In genomic region chr20:62691485-62691884, GRCh38 we compare ENCODE assay signal across 18 cellular contexts. TPM values are rescaled to one million over a fixed set of nuclear protein-coding genes. Genes with fewer than 3 reads are reported as not detected.
DNase-seq lines count a peak whose midpoint lies in the region; ATAC-seq and TF ChIP-seq lines count a peak whose summit lies in the region.
"Had no signal": no experiment of that assay in that cellular context is flagged by ENCODE, and none has a peak within 500 bp of the region (broad histone marks: within the 10 kb centered on the region; RNA-seq: fewer than 3 reads in every experiment).

No MANE protein-coding gene starts in this region.

- no peak for TF ChIP-seq CTCF in natural killer cell (IDR thresholded peaks at IDR 0.05)

- DNase-seq in NCI-H748 (lab: John Stamatoyannopoulos, UW; ENCODE audit: unreplicated experiment) (peak; percentile 32), NCI-H748 treated with DMSO at 0.1 percent for 48 hours (lab: John Stamatoyannopoulos, UW) (no peak), NCI-H2227 treated with DMSO at 0.1 percent for 48 hours (lab: John Stamatoyannopoulos, UW) (peak; percentile 58), kidney tubule cell (ENCODE audit: low spot score) (peak; percentile 8), natural killer cell (no peak)
- DNase-seq in stimulated activated naive B cell treated with anti-CD40 and anti-IgM and Interleukin-4, amounts not matched to agents 10 μg/mL and 1 μg/mL and 100 μg/mL, for 72 hours: peak; percentile 15
- DNase-seq in stimulated activated effector memory CD8-positive, alpha-beta T cell treated with anti-CD3 and anti-CD28 coated beads, Interleukin-12 subunit alpha, Interleukin-12 subunit beta, amount 100 ng/mL, for 72 hours (ENCODE audit: low spot score in 2 of 2): no peak
- DNase-seq: AML-193; CD4-positive, alpha-beta T cell; GF-D8; GM23248; MV-4-11; NCI-H1694; NCI-H2171 had no signal

- H3K27me3 Mint-ChIP-seq in stimulated activated naive B cell treated with anti-CD40 and anti-IgM and Interleukin-4, amounts not matched to agents 10 μg/mL and 1 μg/mL and 100 μg/mL, for 72 hours: peaks cover 20 to 52% of the 10 kb centered on the region in 2 donors
- H3K27me3 Mint-ChIP-seq in natural killer cell (ENCODE audit: low read depth in 2 of 2): peaks cover 0 to 3% of the 10 kb centered on the region in 2 donors
- H3K27me3 Mint-ChIP-seq: CD4-positive, alpha-beta T cell had no signal

- H3K9me3 Mint-ChIP-seq in stimulated activated naive B cell treated with anti-CD40 and anti-IgM and Interleukin-4, amounts not matched to agents 10 μg/mL and 1 μg/mL and 100 μg/mL, for 72 hours: no peaks in the 10 kb centered on the region
- H3K9me3 Mint-ChIP-seq in natural killer cell: no peaks in the 10 kb centered on the region
- H3K9me3 Mint-ChIP-seq in stimulated activated effector memory CD8-positive, alpha-beta T cell treated with anti-CD3 and anti-CD28 coated beads, Interleukin-12 subunit alpha, Interleukin-12 subunit beta, amount 100 ng/mL, for 72 hours: no peaks in the 10 kb centered on the region
- H3K9me3 Mint-ChIP-seq: CD4-positive, alpha-beta T cell; IgD-negative memory B cell had no signal

- peaks cover 13 to 35% of the 10 kb centered on the region in 2 donors for H3K4me1 Mint-ChIP-seq in stimulated activated naive B cell treated with anti-CD40 and anti-IgM and Interleukin-4, amounts not matched to agents 10 μg/mL and 1 μg/mL and 100 μg/mL, for 72 hours
- peaks cover 4 to 22% of the 10 kb centered on the region in 2 donors for H3K4me1 Mint-ChIP-seq in natural killer cell
- peaks cover 15% of the 10 kb centered on the region for H3K4me1 Mint-ChIP-seq in stimulated activated effector memory CD8-positive, alpha-beta T cell treated with anti-CD3 and anti-CD28 coated beads, Interleukin-12 subunit alpha, Interleukin-12 subunit beta, amount 100 ng/mL, for 72 hours

- H3K27ac Mint-ChIP-seq in stimulated activated naive B cell treated with anti-CD40 and anti-IgM and Interleukin-4, amounts not matched to agents 10 μg/mL and 1 μg/mL and 100 μg/mL, for 72 hours: peak overlapping the region; percentile 90
- no peak overlapping the region for H3K27ac Mint-ChIP-seq in natural killer cell
- H3K27ac Mint-ChIP-seq in stimulated activated effector memory CD8-positive, alpha-beta T cell treated with anti-CD3 and anti-CD28 coated beads, Interleukin-12 subunit alpha, Interleukin-12 subunit beta, amount 100 ng/mL, for 72 hours: no peak overlapping the region
- H3K27ac Mint-ChIP-seq: CD4-positive, alpha-beta T cell; IgD-negative memory B cell had no signal

- peak; percentile 70 to 78 for ATAC-seq in stimulated activated naive B cell treated with anti-CD40 and anti-IgM and Interleukin-4, amounts not matched to agents 10 μg/mL and 1 μg/mL and 100 μg/mL, for 72 hours (replicated peaks)
- ATAC-seq in natural killer cell: no peak
- no peak for ATAC-seq in stimulated activated effector memory CD8-positive, alpha-beta T cell treated with anti-CD3 and anti-CD28 coated beads, Interleukin-12 subunit alpha, Interleukin-12 subunit beta, amount 100 ng/mL, for 72 hours
- ATAC-seq: A549, HCT116 had no signal

- intact Hi-C loops in natural killer cell (cut with micrococcal nuclease): no loop called here

- H3K4me3 Mint-ChIP-seq in stimulated activated naive B cell treated with anti-CD40 and anti-IgM and Interleukin-4, amounts not matched to agents 10 μg/mL and 1 μg/mL and 100 μg/mL, for 72 hours: peak overlapping the region; percentile 44 to 62
- no peak overlapping the region for H3K4me3 Mint-ChIP-seq in natural killer cell
- no peak overlapping the region for H3K4me3 Mint-ChIP-seq in stimulated activated effector memory CD8-positive, alpha-beta T cell treated with anti-CD3 and anti-CD28 coated beads, Interleukin-12 subunit alpha, Interleukin-12 subunit beta, amount 100 ng/mL, for 72 hours
- H3K4me3 Mint-ChIP-seq: CD4-positive, alpha-beta T cell had no signal

- H3K36me3 Mint-ChIP-seq in stimulated activated naive B cell treated with anti-CD40 and anti-IgM and Interleukin-4, amounts not matched to agents 10 μg/mL and 1 μg/mL and 100 μg/mL, for 72 hours: peaks cover 0 to 2% of the 10 kb centered on the region in 2 donors
- no peaks in the 10 kb centered on the region for H3K36me3 Mint-ChIP-seq in natural killer cell
- H3K36me3 Mint-ChIP-seq in stimulated activated effector memory CD8-positive, alpha-beta T cell treated with anti-CD3 and anti-CD28 coated beads, Interleukin-12 subunit alpha, Interleukin-12 subunit beta, amount 100 ng/mL, for 72 hours: no peaks in the 10 kb centered on the region

RNA-seq across cellular contexts. Expression of gene NTSR1, which starts 17.2 kb away (rescaled TPM):
- under 1 TPM in 2 of 3 donors, not detected in 1; 0.11 to 0.45 TPM for total RNA-seq in natural killer cell
- total RNA-seq: GM23248, SK-MEL-5 had no signal

RNA-seq across cellular contexts. Expression of gene SLCO4A1, which starts 49.2 kb away (rescaled TPM):
- 1 to 10 TPM in 2 of 3 donors, under 1 TPM in 1; 0.59 to 1.4 (median 1.1) TPM for total RNA-seq in natural killer cell

Comparison
In these comparisons a context has a peak if more than half of its experiments do, and no peak if none do; other contexts are left out.
1. DNase-seq: peak in NCI-H748 (single experiment), NCI-H2227 treated with DMSO at 0.1 percent for 48 hours (single experiment), kidney tubule cell (single experiment) and stimulated activated naive B cell treated with anti-CD40 and anti-IgM and Interleukin-4, amounts not matched to agents 10 μg/mL and 1 μg/mL and 100 μg/mL, for 72 hours (single experiment); none in NCI-H748 treated with DMSO at 0.1 percent for 48 hours (single experiment), natural killer cell (single experiment) and stimulated activated effector memory CD8-positive, alpha-beta T cell treated with anti-CD3 and anti-CD28 coated beads, Interleukin-12 subunit alpha, Interleukin-12 subunit beta, amount 100 ng/mL, for 72 hours (0 of 2).
2. ATAC-seq: peak in stimulated activated naive B cell treated with anti-CD40 and anti-IgM and Interleukin-4, amounts not matched to agents 10 μg/mL and 1 μg/mL and 100 μg/mL, for 72 hours (2 of 2); none in natural killer cell (0 of 3) and stimulated activated effector memory CD8-positive, alpha-beta T cell treated with anti-CD3 and anti-CD28 coated beads, Interleukin-12 subunit alpha, Interleukin-12 subunit beta, amount 100 ng/mL, for 72 hours (single experiment).
3. H3K4me3 Mint-ChIP-seq: peak in stimulated activated naive B cell treated with anti-CD40 and anti-IgM and Interleukin-4, amounts not matched to agents 10 μg/mL and 1 μg/mL and 100 μg/mL, for 72 hours (2 of 2); none in natural killer cell (single experiment) and stimulated activated effector memory CD8-positive, alpha-beta T cell treated with anti-CD3 and anti-CD28 coated beads, Interleukin-12 subunit alpha, Interleukin-12 subunit beta, amount 100 ng/mL, for 72 hours (single experiment).